ENCODE assay signal across 12 cellular contexts in genomic region chr9:124399323-124399962, GRCh38. TPM values are rescaled to one million over a fixed set of nuclear protein-coding genes. Genes with fewer than 3 reads are reported as not detected.
DNase-seq lines count a peak whose midpoint lies in the region; ATAC-seq and TF ChIP-seq lines count a peak whose summit lies in the region.
"Had no signal": no experiment of that assay in that cellular context is flagged by ENCODE, and none has a peak within 500 bp of the region (broad histone marks: within the 10 kb centered on the region; RNA-seq: fewer than 3 reads in every experiment).

No MANE protein-coding gene starts in this region.

- peaks cover 36% of the 10 kb centered on the region; the same call in 1 of the 2 replicates for H3F3A ChIP-seq in PC-9 (ENCODE audit: insufficient read depth, low read depth)

- POLR2A ChIA-PET in activated CD4-positive, alpha-beta memory T cell treated with anti-CD3 and anti-CD28 coated beads, Interleukin-2, amount 10 ng/mL, durations not matched to agents 7 days and 5 days (lab: Charles Lee) = no interaction called here
- POLR2A ChIA-PET in PC-9 (lab: Charles Lee; ENCODE audit: unreplicated experiment) = no interaction called here

- CTCF ChIA-PET in activated CD4-positive, alpha-beta memory T cell treated with anti-CD3 and anti-CD28 coated beads, Interleukin-2, amount 10 ng/mL, durations not matched to agents 7 days and 5 days (lab: Charles Lee) = interaction anchor here (1.6 to 3.1 kb wide), 3 partner anchors 9 to 20 kb away, joined by 3 to 15 read pairs (median 9); no protein-coding TSS in a partner anchor
- CTCF ChIA-PET in PC-9 (lab: Charles Lee) = interaction anchor here (0.9 kb wide), 1 partner anchor 10 kb away, joined by 3 read pairs; no protein-coding TSS in a partner anchor

- peak overlapping the region; percentile 52 for H3K9ac ChIP-seq in NT2/D1 (ENCODE audit: insufficient read length, low read depth)

- H3K27ac ChIP-seq in ACC112 (ENCODE audit: low read depth, low read length) = peak overlapping the region; percentile 53
- no peak overlapping the region for H3K27ac ChIP-seq in PC-9
- H3K27ac ChIP-seq: BLaER1 treated with 17β-estradiol and CSF1 and Interleukin-3, amounts not matched to agents 10 nM and 100 nM had no signal

- peaks cover 28% of the 10 kb centered on the region for H3K4me1 Mint-ChIP-seq in nephron progenitor cell
- H3K4me1 Mint-ChIP-seq in activated CD4-positive, alpha-beta memory T cell treated with anti-CD3 and anti-CD28 coated beads, Interleukin-2, amount 10 ng/mL, durations not matched to agents 7 days and 5 days = peaks cover 16% of the 10 kb centered on the region

- no peaks in the 10 kb centered on the region for H3K9me3 Mint-ChIP-seq in nephron progenitor cell
- H3K9me3 Mint-ChIP-seq in activated CD4-positive, alpha-beta memory T cell treated with anti-CD3 and anti-CD28 coated beads, Interleukin-2, amount 10 ng/mL, durations not matched to agents 7 days and 5 days = no peaks in the 10 kb centered on the region
- H3K9me3 Mint-ChIP-seq: immature natural killer cell had no signal

- H3K36me3 ChIP-seq in ACC112 (ENCODE audit: insufficient read depth, low read length) = peaks cover 29% of the 10 kb centered on the region
- peaks cover 81% of the 10 kb centered on the region for H3K36me3 ChIP-seq in NT2/D1 (ENCODE audit: insufficient read depth, insufficient read length, low read length)
- peaks cover 23% of the 10 kb centered on the region for H3K36me3 ChIP-seq in PC-9 (ENCODE audit: low read depth)

- H3K27me3 Mint-ChIP-seq in nephron progenitor cell (ENCODE audit: low read depth, poor library complexity) = no peaks in the 10 kb centered on the region
- no peaks in the 10 kb centered on the region for H3K27me3 Mint-ChIP-seq in activated CD4-positive, alpha-beta memory T cell treated with anti-CD3 and anti-CD28 coated beads, Interleukin-2, amount 10 ng/mL, durations not matched to agents 7 days and 5 days

- H3K4me3 ChIP-seq in ACC112 (ENCODE audit: low read depth, low read length) (0 out of 2 replicates have a peak overlapping the region, but pooled peaks have one; percentile 26), NT2/D1 (ENCODE audit: insufficient read length, low read depth) (no peak overlapping the region), PC-9 (no peak overlapping the region)
- H3K4me3 ChIP-seq: BLaER1 treated with 17β-estradiol and CSF1 and Interleukin-3, amounts not matched to agents 10 nM and 100 nM; GM12878 had no signal

- no peak for ATAC-seq in HG03432 (IDR thresholded peaks at IDR 0.05; ENCODE audit: unreplicated experiment)
- ATAC-seq: GM12878 had no signal

- H3K4me1 ChIP-seq in ACC112 (ENCODE audit: control insufficient read depth, insufficient read depth, low read length, unreplicated experiment) (peaks cover 36% of the 10 kb centered on the region), NT2/D1 (ENCODE audit: insufficient read depth, insufficient read length) (peaks cover 15% of the 10 kb centered on the region), PC-9 (replicated peaks; ENCODE audit: insufficient read depth) (peaks cover 25% of the 10 kb centered on the region)

- no peak for DNase-seq in NT2/D1 (ENCODE audit: low read depth, low spot score)
- peak; percentile 73 for DNase-seq in fibroblast of gingiva (ENCODE audit: low read depth)
- DNase-seq in nephron progenitor cell = no peak
- no peak for DNase-seq in HPDE6-E6E7 (ENCODE audit: extremely low spot score)
- no peak for DNase-seq in activated CD4-positive, alpha-beta memory T cell treated with anti-CD3 and anti-CD28 coated beads, Interleukin-2, amount 10 ng/mL, durations not matched to agents 7 days and 5 days
- DNase-seq in PC-9 = no peak
- DNase-seq: activated CD4-positive, alpha-beta T cell treated with anti-CD3 and anti-CD28 coated beads for 1 hour; immature natural killer cell had no signal

- TF ChIP-seq CTCF in nephron progenitor cell (IDR thresholded peaks at IDR 0.05) (no peak), PC-9 (conservative IDR thresholded peaks at IDR 0.05) (no peak)

- H3K9me2 ChIP-seq in PC-9 (ENCODE audit: insufficient read depth) = no peaks in the 10 kb centered on the region

- H3K4me3 Mint-ChIP-seq in nephron progenitor cell = peak overlapping the region; percentile 17
- no peak overlapping the region for H3K4me3 Mint-ChIP-seq in activated CD4-positive, alpha-beta memory T cell treated with anti-CD3 and anti-CD28 coated beads, Interleukin-2, amount 10 ng/mL, durations not matched to agents 7 days and 5 days

- H3K79me2 ChIP-seq in ACC112 (ENCODE audit: control insufficient read depth, insufficient read depth, low read length, unreplicated experiment) (peaks cover 86% of the 10 kb centered on the region), PC-9 (ENCODE audit: low read depth) (peaks cover 91% of the 10 kb centered on the region)

- no peak overlapping the region for H3K4me2 ChIP-seq in PC-9
- H3K4me2 ChIP-seq: BLaER1 treated with 17β-estradiol and CSF1 and Interleukin-3, amounts not matched to agents 10 nM and 100 nM had no signal

- H2AFZ ChIP-seq in ACC112 (ENCODE audit: low read length, unreplicated experiment) (no peak overlapping the region), PC-9 (no peak overlapping the region)

- H3K27me3 ChIP-seq in ACC112 (ENCODE audit: insufficient read depth, low read length) = no peaks in the 10 kb centered on the region
- no peaks in the 10 kb centered on the region for H3K27me3 ChIP-seq in NT2/D1 (ENCODE audit: insufficient read depth, insufficient read length)
- no peaks in the 10 kb centered on the region for H3K27me3 ChIP-seq in PC-9 (ENCODE audit: insufficient read depth, low read depth)
- H3K27me3 ChIP-seq: BLaER1 treated with 17β-estradiol and CSF1 and Interleukin-3, amounts not matched to agents 10 nM and 100 nM had no signal

- peaks cover 23% of the 10 kb centered on the region for H3K36me3 Mint-ChIP-seq in nephron progenitor cell (ENCODE audit: low read depth)
- H3K36me3 Mint-ChIP-seq in activated CD4-positive, alpha-beta memory T cell treated with anti-CD3 and anti-CD28 coated beads, Interleukin-2, amount 10 ng/mL, durations not matched to agents 7 days and 5 days (ENCODE audit: low read depth) = peaks cover 36% of the 10 kb centered on the region

- BruUV-seq in PC-9 (replicated peaks; lab: Mats Ljungman, UMichigan) = no TSS peak

- peaks cover 56% of the 10 kb centered on the region for H4K20me1 ChIP-seq in PC-9 (ENCODE audit: insufficient read depth)

- intact Hi-C loops in PC-9 (cut with micrococcal nuclease; ENCODE audit: unreplicated experiment) = loop anchor here (10.0 kb wide), 3 partner anchors 105 to 375 kb away; partner anchors contain the start of genes NR6A1 and OLFML2A

- H3K27ac Mint-ChIP-seq in nephron progenitor cell = peak overlapping the region; percentile 84
- no peak overlapping the region for H3K27ac Mint-ChIP-seq in activated CD4-positive, alpha-beta memory T cell treated with anti-CD3 and anti-CD28 coated beads, Interleukin-2, amount 10 ng/mL, durations not matched to agents 7 days and 5 days
- H3K27ac Mint-ChIP-seq: immature natural killer cell had no signal

- no peaks in the 10 kb centered on the region for H3K9me3 ChIP-seq in NT2/D1 (ENCODE audit: insufficient read depth, low read length)
- H3K9me3 ChIP-seq in PC-9 (ENCODE audit: insufficient read depth, low read depth) = no peaks in the 10 kb centered on the region
- H3K9me3 ChIP-seq: BLaER1 treated with 17β-estradiol and CSF1 and Interleukin-3, amounts not matched to agents 10 nM and 100 nM had no signal

RNA-seq across cellular contexts. Expression of gene PSMB7, which starts 15.8 kb away (rescaled TPM):
- total RNA-seq in activated CD4-positive, alpha-beta memory T cell treated with anti-CD3 and anti-CD28 coated beads, Interleukin-2, amount 10 ng/mL, durations not matched to agents 7 days and 5 days = 100 to 1,000 TPM; 113 to 120 TPM
- 328 and 359 TPM in 2 replicates for total RNA-seq in PC-9 (2021)

RNA-seq across cellular contexts. Expression of gene ADGRD2, which starts 50.8 kb away (rescaled TPM):
- not detected for total RNA-seq in activated CD4-positive, alpha-beta memory T cell treated with anti-CD3 and anti-CD28 coated beads, Interleukin-2, amount 10 ng/mL, durations not matched to agents 7 days and 5 days
- total RNA-seq in PC-9 (2021) = not detected in 2 replicates
- total RNA-seq: GM12878 had no signal
